Comparison of ENCODE assay signal across 13 cellular contexts in genomic region chr18:57051586-57052044, GRCh38.
A peak's percentile ranks its signal among the peaks of the same experiment; 100 is the strongest.
DNase-seq lines count a peak whose midpoint lies in the region; ATAC-seq and TF ChIP-seq lines count a peak whose summit lies in the region.
"Had no signal": no experiment of that assay in that cellular context is flagged by ENCODE, and none has a peak within 500 bp of the region (broad histone marks: within the 10 kb centered on the region; RNA-seq: fewer than 3 reads in every experiment).

No MANE protein-coding gene starts in this region.

- H3K36me3 ChIP-seq in right lobe of liver = no peaks in the 10 kb centered on the region

- no peak overlapping the region for H3K4me3 ChIP-seq in right lobe of liver

- 69% methylated on average over 4 of the region's 4 CpGs for WGBS in right lobe of liver (ENCODE audit: insufficient coverage, low coverage, low lambda C conversion rate, missing lambda C conversion rate)

- H3K27ac Mint-ChIP-seq in natural killer cell treated with Interleukin-12 subunit alpha and Interleukin-12 subunit beta and Interleukin-15 and Interleukin-18, amount 100 ng/mL, for 72 hours = no peak overlapping the region
- H3K27ac Mint-ChIP-seq in mesothelial cell of epicardium = no peak overlapping the region
- H3K27ac Mint-ChIP-seq: IgD-negative memory B cell had no signal

- no peaks in the 10 kb centered on the region for H3K4me1 Mint-ChIP-seq in natural killer cell treated with Interleukin-12 subunit alpha and Interleukin-12 subunit beta and Interleukin-15 and Interleukin-18, amount 100 ng/mL, for 72 hours (ENCODE audit: low read depth in 2 of 2)
- no peaks in the 10 kb centered on the region for H3K4me1 Mint-ChIP-seq in mesothelial cell of epicardium
- H3K4me1 Mint-ChIP-seq: IgD-negative memory B cell had no signal

- H3K27me3 Mint-ChIP-seq in natural killer cell treated with Interleukin-12 subunit alpha and Interleukin-12 subunit beta and Interleukin-15 and Interleukin-18, amount 100 ng/mL, for 72 hours = peaks cover 4 to 15% of the 10 kb centered on the region in 2 donors
- H3K27me3 Mint-ChIP-seq in mesothelial cell of epicardium (ENCODE audit: low read depth) = peaks cover 12% of the 10 kb centered on the region

- peak; percentile 19 for DNase-seq in LoVo (ENCODE audit: low spot score)
- DNase-seq in right lobe of liver = peak in 2 of 3 donors; percentile 58
- no peak for DNase-seq in natural killer cell treated with Interleukin-12 subunit alpha and Interleukin-12 subunit beta and Interleukin-15 and Interleukin-18, amount 100 ng/mL, for 72 hours (ENCODE audit: low spot score)
- DNase-seq in mesothelial cell of epicardium (ENCODE audit: low spot score in 2 of 2, unreplicated experiment in 2 of 2) = no peak
- no peak for DNase-seq in EL
- DNase-seq: activated CD4-positive, alpha-beta T cell treated with anti-CD3 and anti-CD28 coated beads, Interleukin-2, amount 50 U/mL, for 1 hour; DMS79 had no signal

- H3K27me3 ChIP-seq in right lobe of liver = no peaks in the 10 kb centered on the region

- intact Hi-C loops in right lobe of liver (cut with DNase I) = no loop called here

- H3K9me3 ChIP-seq in right lobe of liver = no peaks in the 10 kb centered on the region

- H3K9me3 Mint-ChIP-seq in natural killer cell treated with Interleukin-12 subunit alpha and Interleukin-12 subunit beta and Interleukin-15 and Interleukin-18, amount 100 ng/mL, for 72 hours = no peaks in the 10 kb centered on the region
- no peaks in the 10 kb centered on the region for H3K9me3 Mint-ChIP-seq in mesothelial cell of epicardium

- no peak for TF ChIP-seq POLR2A in right lobe of liver (IDR thresholded peaks at IDR 0.05)

- H3K4me3 Mint-ChIP-seq in natural killer cell treated with Interleukin-12 subunit alpha and Interleukin-12 subunit beta and Interleukin-15 and Interleukin-18, amount 100 ng/mL, for 72 hours = no peak overlapping the region
- H3K4me3 Mint-ChIP-seq in mesothelial cell of epicardium = no peak overlapping the region

- ATAC-seq in GM18517 (IDR thresholded peaks at IDR 0.05; ENCODE audit: unreplicated experiment) = peak; percentile 74
- peak; percentile 55 for ATAC-seq in GM21717 (IDR thresholded peaks at IDR 0.05; ENCODE audit: unreplicated experiment)
- peak in 2 of 4 donors; percentile 7 to 35 for ATAC-seq in right lobe of liver
- no peak for ATAC-seq in natural killer cell treated with Interleukin-12 subunit alpha and Interleukin-12 subunit beta and Interleukin-15 and Interleukin-18, amount 100 ng/mL, for 72 hours
- no peak for ATAC-seq in activated CD4-positive, CD25-positive, alpha-beta regulatory T cell treated with anti-CD3 and anti-CD28 coated beads, Interleukin-2, amount 50 U/mL, for 24 hours
- ATAC-seq: Panc1 had no signal

- no peak overlapping the region for H3K27ac ChIP-seq in right lobe of liver
- H3K27ac ChIP-seq: epithelial cell of prostate had no signal

- no peak for TF ChIP-seq CTCF in right lobe of liver (IDR thresholded peaks at IDR 0.05)
- TF ChIP-seq CTCF in mesothelial cell of epicardium (IDR thresholded peaks at IDR 0.05; ENCODE audit: unreplicated experiment) = no peak

- peaks cover 0 to 30% (median 4%) of the 10 kb centered on the region in 4 donors for H3K4me1 ChIP-seq in right lobe of liver

- no peaks in the 10 kb centered on the region for H3K36me3 Mint-ChIP-seq in natural killer cell treated with Interleukin-12 subunit alpha and Interleukin-12 subunit beta and Interleukin-15 and Interleukin-18, amount 100 ng/mL, for 72 hours
- no peaks in the 10 kb centered on the region for H3K36me3 Mint-ChIP-seq in mesothelial cell of epicardium
- H3K36me3 Mint-ChIP-seq: IgD-negative memory B cell had no signal

Comparison
In these comparisons a context has a peak if more than half of its experiments do, and no peak if none do; other contexts are left out.
1. ATAC-seq: peak in GM18517 (single experiment) and GM21717 (single experiment); none in natural killer cell treated with Interleukin-12 subunit alpha and Interleukin-12 subunit beta and Interleukin-15 and Interleukin-18, amount 100 ng/mL, for 72 hours (0 of 2) and activated CD4-positive, CD25-positive, alpha-beta regulatory T cell treated with anti-CD3 and anti-CD28 coated beads, Interleukin-2, amount 50 U/mL, for 24 hours (0 of 2).
2. DNase-seq: peak in LoVo (single experiment) and right lobe of liver (2 of 3); none in natural killer cell treated with Interleukin-12 subunit alpha and Interleukin-12 subunit beta and Interleukin-15 and Interleukin-18, amount 100 ng/mL, for 72 hours (single experiment), mesothelial cell of epicardium (0 of 2) and EL (single experiment).